In the genomic region with DNA sequence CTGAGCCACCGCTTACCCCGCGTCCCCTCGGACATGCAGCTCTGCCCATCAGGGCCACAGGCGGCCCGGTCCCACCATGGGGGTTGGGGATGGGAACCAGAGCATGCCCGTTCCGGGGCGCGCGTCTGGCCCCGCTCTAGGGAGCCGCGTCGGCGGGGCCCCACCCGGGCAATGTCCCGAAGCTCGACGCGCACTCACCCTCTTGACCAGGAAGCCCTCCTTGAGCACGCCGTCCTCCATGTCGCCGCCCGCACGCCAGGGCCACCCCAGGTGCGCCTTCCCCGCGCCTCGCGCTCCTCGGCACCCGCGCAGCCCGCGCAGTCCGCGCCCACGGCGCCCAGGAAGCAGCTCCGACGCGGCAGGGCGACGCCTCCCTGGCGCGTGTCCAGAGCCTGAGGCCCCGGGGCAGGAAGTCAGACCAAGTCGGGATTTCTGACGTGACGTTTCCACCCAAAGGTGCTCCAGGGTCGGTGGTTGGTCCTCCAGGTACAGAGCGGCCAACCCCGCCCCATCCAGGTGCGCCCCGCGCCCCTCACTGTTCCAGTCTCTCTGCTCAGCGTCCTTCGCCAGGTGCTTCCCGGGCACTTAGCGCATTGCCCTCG, we compare ENCODE assay signal across 8 cellular contexts. TPM values are rescaled to one million over a fixed set of nuclear protein-coding genes. Genes with fewer than 3 reads are reported as not detected.
A peak's percentile ranks its signal among the peaks of the same experiment; 100 is the strongest.
DNase-seq lines count a peak whose midpoint lies in the region; ATAC-seq and TF ChIP-seq lines count a peak whose summit lies in the region.

A gene with protein sequence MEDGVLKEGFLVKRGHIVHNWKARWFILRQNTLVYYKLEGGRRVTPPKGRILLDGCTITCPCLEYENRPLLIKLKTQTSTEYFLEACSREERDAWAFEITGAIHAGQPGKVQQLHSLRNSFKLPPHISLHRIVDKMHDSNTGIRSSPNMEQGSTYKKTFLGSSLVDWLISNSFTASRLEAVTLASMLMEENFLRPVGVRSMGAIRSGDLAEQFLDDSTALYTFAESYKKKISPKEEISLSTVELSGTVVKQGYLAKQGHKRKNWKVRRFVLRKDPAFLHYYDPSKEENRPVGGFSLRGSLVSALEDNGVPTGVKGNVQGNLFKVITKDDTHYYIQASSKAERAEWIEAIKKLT (minus strand): TSS at position 346 of the 602 bp plus-strand sequence. CDS start 106 bp downstream, at position 240.

- H3K4me1 ChIP-seq in liver (ENCODE audit: control insufficient read depth in 4 of 4, insufficient read depth in 4 of 4, low read length in 3 of 4) = peaks cover 4 to 15% (median 9%) of the 10 kb centered on the region in 4 donors

- TF ChIP-seq RAD21 in liver (IDR thresholded peaks at IDR 0.05) = no peak

- DNase-seq in GM03348 (ENCODE audit: low spot score) (peak; percentile 76), T-helper 1 cell (peak; percentile 26 to 46 (median 33)), brain microvascular endothelial cell (no peak), NOMO-1 treated with DMSO at 0.1 percent for 48 hours (lab: John Stamatoyannopoulos, UW; ENCODE audit: unreplicated experiment) (no peak), amniotic stem cell (lab: John Stamatoyannopoulos, UW) (no peak)
- peak in 1 of 2 donors; percentile 11 for DNase-seq in stimulated activated effector memory CD8-positive, alpha-beta T cell treated with anti-CD3 and anti-CD28 coated beads, Interleukin-12 subunit alpha, Interleukin-12 subunit beta, amount 100 ng/mL, for 72 hours (ENCODE audit: low spot score in 2 of 2)

- H3K9ac ChIP-seq in liver (ENCODE audit: low read depth in 1 of 2, low read length in 2 of 2) = no peak within 1 kb of the TSS

- WGBS in liver = 4% methylated on average over 63 of the region's 63 CpGs

- H3K27ac ChIP-seq in brain microvascular endothelial cell = no peak within 1 kb of the TSS
- peak within 1 kb of the TSS; percentile 10 to 15 for H3K27ac ChIP-seq in liver (ENCODE audit: low read depth in 1 of 2, low read length in 2 of 2)

- H3K27ac Mint-ChIP-seq in stimulated activated effector memory CD8-positive, alpha-beta T cell treated with anti-CD3 and anti-CD28 coated beads, Interleukin-12 subunit alpha, Interleukin-12 subunit beta, amount 100 ng/mL, for 72 hours = no peak within 1 kb of the TSS

- peak; percentile 62 for ATAC-seq in stimulated activated effector memory CD8-positive, alpha-beta T cell treated with anti-CD3 and anti-CD28 coated beads, Interleukin-12 subunit alpha, Interleukin-12 subunit beta, amount 100 ng/mL, for 72 hours
- ATAC-seq in GM18868 (IDR thresholded peaks at IDR 0.05; ENCODE audit: unreplicated experiment) = no peak

- no peaks in the 10 kb centered on the region for H3K36me3 ChIP-seq in brain microvascular endothelial cell (replicated peaks)
- no peaks in the 10 kb centered on the region for H3K36me3 ChIP-seq in liver (ENCODE audit: control insufficient read depth in 4 of 4, insufficient read depth in 3 of 4, low read depth in 1 of 4, low read length in 3 of 4)

- H3K9me3 Mint-ChIP-seq in stimulated activated effector memory CD8-positive, alpha-beta T cell treated with anti-CD3 and anti-CD28 coated beads, Interleukin-12 subunit alpha, Interleukin-12 subunit beta, amount 100 ng/mL, for 72 hours = no peaks in the 10 kb centered on the region

- H3K9me3 ChIP-seq in liver (ENCODE audit: control insufficient read depth in 4 of 4, low read length in 3 of 4) = no peaks in the 10 kb centered on the region

- H3K36me3 Mint-ChIP-seq in stimulated activated effector memory CD8-positive, alpha-beta T cell treated with anti-CD3 and anti-CD28 coated beads, Interleukin-12 subunit alpha, Interleukin-12 subunit beta, amount 100 ng/mL, for 72 hours = no peaks in the 10 kb centered on the region

- H3K4me3 Mint-ChIP-seq in stimulated activated effector memory CD8-positive, alpha-beta T cell treated with anti-CD3 and anti-CD28 coated beads, Interleukin-12 subunit alpha, Interleukin-12 subunit beta, amount 100 ng/mL, for 72 hours = peak within 1 kb of the TSS; percentile 57

- H3K4me1 Mint-ChIP-seq in stimulated activated effector memory CD8-positive, alpha-beta T cell treated with anti-CD3 and anti-CD28 coated beads, Interleukin-12 subunit alpha, Interleukin-12 subunit beta, amount 100 ng/mL, for 72 hours = peaks cover 8% of the 10 kb centered on the region

- H3K27me3 ChIP-seq in brain microvascular endothelial cell (replicated peaks) (no peaks in the 10 kb centered on the region), liver (ENCODE audit: control insufficient read depth in 4 of 4, insufficient read depth in 4 of 4, low read length in 3 of 4) (no peaks in the 10 kb centered on the region)

- in situ Hi-C loops in brain microvascular endothelial cell (cut with HindIII; ENCODE audit: low pct_ligation_motif_present, low sequenced_read_pairs) = no loop called here

- TF ChIP-seq CTCF in brain microvascular endothelial cell (IDR thresholded peaks at IDR 0.05; ENCODE audit: low read depth, low read length, missing control alignments) (no peak), liver (IDR thresholded peaks at IDR 0.05; ENCODE audit: low read depth, low read length, missing input control) (no peak)

- H3K4me3 ChIP-seq in brain microvascular endothelial cell (ENCODE audit: low read depth, low read length) (peak within 1 kb of the TSS; percentile 61), liver (ENCODE audit: low read depth in 1 of 3, low read length in 3 of 3) (peak within 1 kb of the TSS; percentile 49 to 68 (median 59))

TF ChIP-seq in liver, 16 proteins besides CTCF, POLR2A, EP300 and RAD21:
- no peak for TF ChIP-seq YY1 (IDR thresholded peaks at IDR 0.05)
- TF ChIP-seq TAF1 (conservative IDR thresholded peaks at IDR 0.05) = no peak
- TF ChIP-seq, protein P1, sequence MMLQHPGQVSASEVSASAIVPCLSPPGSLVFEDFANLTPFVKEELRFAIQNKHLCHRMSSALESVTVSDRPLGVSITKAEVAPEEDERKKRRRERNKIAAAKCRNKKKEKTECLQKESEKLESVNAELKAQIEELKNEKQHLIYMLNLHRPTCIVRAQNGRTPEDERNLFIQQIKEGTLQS (IDR thresholded peaks at IDR 0.05) = no peak
- no peak for TF ChIP-seq JUND (IDR thresholded peaks at IDR 0.05)
- TF ChIP-seq, protein P2, sequence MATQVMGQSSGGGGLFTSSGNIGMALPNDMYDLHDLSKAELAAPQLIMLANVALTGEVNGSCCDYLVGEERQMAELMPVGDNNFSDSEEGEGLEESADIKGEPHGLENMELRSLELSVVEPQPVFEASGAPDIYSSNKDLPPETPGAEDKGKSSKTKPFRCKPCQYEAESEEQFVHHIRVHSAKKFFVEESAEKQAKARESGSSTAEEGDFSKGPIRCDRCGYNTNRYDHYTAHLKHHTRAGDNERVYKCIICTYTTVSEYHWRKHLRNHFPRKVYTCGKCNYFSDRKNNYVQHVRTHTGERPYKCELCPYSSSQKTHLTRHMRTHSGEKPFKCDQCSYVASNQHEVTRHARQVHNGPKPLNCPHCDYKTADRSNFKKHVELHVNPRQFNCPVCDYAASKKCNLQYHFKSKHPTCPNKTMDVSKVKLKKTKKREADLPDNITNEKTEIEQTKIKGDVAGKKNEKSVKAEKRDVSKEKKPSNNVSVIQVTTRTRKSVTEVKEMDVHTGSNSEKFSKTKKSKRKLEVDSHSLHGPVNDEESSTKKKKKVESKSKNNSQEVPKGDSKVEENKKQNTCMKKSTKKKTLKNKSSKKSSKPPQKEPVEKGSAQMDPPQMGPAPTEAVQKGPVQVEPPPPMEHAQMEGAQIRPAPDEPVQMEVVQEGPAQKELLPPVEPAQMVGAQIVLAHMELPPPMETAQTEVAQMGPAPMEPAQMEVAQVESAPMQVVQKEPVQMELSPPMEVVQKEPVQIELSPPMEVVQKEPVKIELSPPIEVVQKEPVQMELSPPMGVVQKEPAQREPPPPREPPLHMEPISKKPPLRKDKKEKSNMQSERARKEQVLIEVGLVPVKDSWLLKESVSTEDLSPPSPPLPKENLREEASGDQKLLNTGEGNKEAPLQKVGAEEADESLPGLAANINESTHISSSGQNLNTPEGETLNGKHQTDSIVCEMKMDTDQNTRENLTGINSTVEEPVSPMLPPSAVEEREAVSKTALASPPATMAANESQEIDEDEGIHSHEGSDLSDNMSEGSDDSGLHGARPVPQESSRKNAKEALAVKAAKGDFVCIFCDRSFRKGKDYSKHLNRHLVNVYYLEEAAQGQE (IDR thresholded peaks at IDR 0.05) = no peak
- no peak for TF ChIP-seq HNF4G (IDR thresholded peaks at IDR 0.05)
- no peak for TF ChIP-seq GABPA (IDR thresholded peaks at IDR 0.05 in 1 of 2, conservative IDR thresholded peaks at IDR 0.05 in 1 of 2)
- TF ChIP-seq SP1 (IDR thresholded peaks at IDR 0.05) = no peak
- TF ChIP-seq HNF4A (conservative IDR thresholded peaks at IDR 0.05) = no peak
- no peak for TF ChIP-seq FOXA1 (IDR thresholded peaks at IDR 0.05)
- no peak for TF ChIP-seq RXRA (IDR thresholded peaks at IDR 0.05)
- TF ChIP-seq, protein P3, sequence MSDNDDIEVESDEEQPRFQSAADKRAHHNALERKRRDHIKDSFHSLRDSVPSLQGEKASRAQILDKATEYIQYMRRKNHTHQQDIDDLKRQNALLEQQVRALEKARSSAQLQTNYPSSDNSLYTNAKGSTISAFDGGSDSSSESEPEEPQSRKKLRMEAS (IDR thresholded peaks at IDR 0.05) = no peak
- TF ChIP-seq NR2F2 (IDR thresholded peaks at IDR 0.05) = no peak
- no peak for TF ChIP-seq FOXA2 (IDR thresholded peaks at IDR 0.05)

RNA-seq across cellular contexts. Expression of the gene that starts here (rescaled TPM):
- total RNA-seq in liver = 10 to 100 TPM in 1 of 2 donors, 1 to 10 TPM in 1; 6.1 to 17.4 TPM
- polyA plus RNA-seq in liver = 10 to 100 TPM; 11.0 to 11.3 TPM

Comparison
In these comparisons a context has a peak if more than half of its experiments do, and no peak if none do; other contexts are left out.
1. DNase-seq: peak in GM03348 (single experiment) and T-helper 1 cell (5 of 5); none in brain microvascular endothelial cell (single experiment), NOMO-1 treated with DMSO at 0.1 percent for 48 hours (single experiment) and amniotic stem cell (single experiment).